Comparison of ENCODE assay signal across 20 cellular contexts in the genomic region with DNA sequence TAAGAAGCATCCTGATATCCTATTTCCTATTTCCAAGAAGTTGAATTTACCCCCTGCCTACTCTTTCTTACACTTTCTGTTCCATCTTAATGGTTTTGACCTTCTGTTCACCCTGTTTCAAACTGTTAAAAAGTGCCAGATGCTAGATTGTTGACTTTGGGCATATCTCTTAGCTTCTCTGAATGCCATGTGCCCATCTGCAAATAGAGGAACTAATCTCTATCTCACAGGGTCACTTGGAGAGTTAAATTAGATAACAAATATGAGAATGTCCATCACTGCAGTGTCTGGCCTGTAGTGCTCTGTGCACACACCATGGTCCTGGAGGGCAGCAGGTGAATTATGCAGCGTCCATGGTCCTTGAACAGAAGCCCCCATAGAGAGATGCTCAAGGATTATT.
"Had no signal": no experiment of that assay in that cellular context is flagged by ENCODE, and none has a peak within 500 bp of the region (broad histone marks: within the 10 kb centered on the region; RNA-seq: fewer than 3 reads in every experiment).

No MANE protein-coding gene starts in this region.

- H2AFZ ChIP-seq: hepatocyte had no signal

- H3K27ac ChIP-seq: coronary artery, hepatocyte, neutrophil, sigmoid colon, skin epidermis, stomach, thoracic aorta, transverse colon had no signal

- H3K4me2 ChIP-seq: hepatocyte had no signal

- H3K36me3 ChIP-seq: neutrophil, sigmoid colon, stomach, thoracic aorta, transverse colon had no signal

- H3K4me1 ChIP-seq: sigmoid colon, stomach, transverse colon had no signal

- H3K9me3 ChIP-seq: mucosa of descending colon, neutrophil, sigmoid colon, stomach, thoracic aorta, transverse colon had no signal

- H3K79me2 ChIP-seq: hepatocyte had no signal

- DNase-seq: effector CD4-positive, alpha-beta T cell; endodermal cell; foreskin melanocyte; head of caudate nucleus; left colon; left ventricle myocardium superior; mucosa of descending colon; naive thymus-derived CD8-positive, alpha-beta T cell; sigmoid colon; stimulated activated CD4-positive, alpha-beta T cell treated with anti-CD3 and anti-CD28 coated beads, Interleukin-2, amount 100 ng/mL, for 24 hours; stimulated activated CD4-positive, alpha-beta T cell treated with anti-CD3 and anti-CD28 coated beads, Interleukin-4, amount 100 ng/mL, for 4 hours; stimulated activated naive B cell treated with anti-CD40 and anti-IgM and Interleukin-4, amounts not matched to agents 10 μg/mL and 1 μg/mL and 100 μg/mL, for 72 hours; stomach; substantia nigra; transverse colon had no signal

- H3K27me3 ChIP-seq: hepatocyte, neutrophil, sigmoid colon, stomach, transverse colon had no signal

- H3K4me3 ChIP-seq: coronary artery, hepatocyte, mucosa of descending colon, sigmoid colon, skin epidermis, stomach, thoracic aorta, transverse colon had no signal
